8 cellular contexts compared by ENCODE assay signal in genomic region chr9:136947955-136948510, GRCh38. TPM values are rescaled to one million over a fixed set of nuclear protein-coding genes. Genes with fewer than 3 reads are reported as not detected.
DNase-seq lines count a peak whose midpoint lies in the region; ATAC-seq and TF ChIP-seq lines count a peak whose summit lies in the region.

No MANE protein-coding gene starts in this region.

- TF ChIP-seq CTCF in right lobe of liver (IDR thresholded peaks at IDR 0.05): peak; percentile 39 to 51 (median 46)

- intact Hi-C loops in right lobe of liver (cut with DNase I): loop anchor here in 1 of 2 donors (10.0 kb wide), 2 partner anchors 63 to 87 kb away; partner anchors contain the start of genes FUT7 and TRAF2

- ATAC-seq in right lobe of liver (peak in 1 of 4 donors; percentile 4), GM21526 (IDR thresholded peaks at IDR 0.05; ENCODE audit: low FRiP score, unreplicated experiment) (no peak)

- no peaks in the 10 kb centered on the region for H3K9me3 ChIP-seq in right lobe of liver

- DNase-seq in SHP77 (lab: John Stamatoyannopoulos, UW) (peak; percentile 35 to 41), SHP77 treated with DMSO at 0.1 percent for 48 hours (lab: John Stamatoyannopoulos, UW) (no peak), NCI-H226 (peak; percentile 13), cerebellum (ENCODE audit: low spot score) (peak; percentile 67), right lobe of liver (peak; percentile 68 to 76 (median 71)), NCI-H2227 treated with DMSO at 0.1 percent for 48 hours (lab: John Stamatoyannopoulos, UW) (no peak), activated gamma-delta T cell treated with Interleukin-2 at 50 U/mL for 16 hours (no peak)

- no peaks in the 10 kb centered on the region for H3K36me3 ChIP-seq in right lobe of liver

- peaks cover 0 to 26% (median 12%) of the 10 kb centered on the region in 4 donors for H3K4me1 ChIP-seq in right lobe of liver

- H3K27ac ChIP-seq in right lobe of liver: peak overlapping the region; percentile 86 to 98 (median 89)

- TF ChIP-seq POLR2A in right lobe of liver (IDR thresholded peaks at IDR 0.05): peak; percentile 16

- H3K4me3 ChIP-seq in right lobe of liver: peak overlapping the region; percentile 58 to 94 (median 75)

- no peaks in the 10 kb centered on the region for H3K27me3 ChIP-seq in right lobe of liver

- 14% methylated on average over 8 of the region's 15 CpGs for WGBS in right lobe of liver (ENCODE audit: insufficient coverage, low coverage, low lambda C conversion rate, missing lambda C conversion rate)

RNA-seq across cellular contexts. Expression of gene C8G, which starts 3.0 kb away (rescaled TPM):
- total RNA-seq in cerebellum (not detected), right lobe of liver (100 to 1,000 TPM; 248 to 755 (median 453) TPM)

RNA-seq across cellular contexts. Expression of gene FBXW5, which starts 3.5 kb away (rescaled TPM):
- total RNA-seq in cerebellum: 43.7 TPM
- total RNA-seq in right lobe of liver: 100 to 1,000 TPM in 3 of 6 experiments, 10 to 100 TPM in 3; 84.0 to 290 (median 97.4) TPM

RNA-seq across cellular contexts. Expression of gene LCN12, which starts 4.0 kb away (rescaled TPM):
- 0.36 TPM for total RNA-seq in cerebellum
- 10 to 100 TPM in 5 of 6 experiments, 1 to 10 TPM in 1; 2.7 to 36.4 (median 20.3) TPM for total RNA-seq in right lobe of liver

RNA-seq across cellular contexts. Expression of gene PTGDS, which starts 29.3 kb away (rescaled TPM):
- total RNA-seq in cerebellum (67.5 TPM), right lobe of liver (10 to 100 TPM in 2 of 6 experiments, 1 to 10 TPM in 4; 4.3 to 21.9 (median 6.0) TPM)

RNA-seq across cellular contexts. Expression of gene LCNL1, which starts 34.8 kb away (rescaled TPM):
- total RNA-seq in cerebellum (0.82 TPM), right lobe of liver (not detected)

Comparison
In these comparisons a context has a peak if more than half of its experiments do, and no peak if none do; other contexts are left out.
1. DNase-seq: peak in SHP77 (2 of 2), NCI-H226 (single experiment), cerebellum (single experiment) and right lobe of liver (3 of 3); none in SHP77 treated with DMSO at 0.1 percent for 48 hours (single experiment), NCI-H2227 treated with DMSO at 0.1 percent for 48 hours (single experiment) and activated gamma-delta T cell treated with Interleukin-2 at 50 U/mL for 16 hours (single experiment).
2. RNA of gene C8G, which starts 3.0 kb away (total RNA-seq): 248 to 755 TPM in right lobe of liver; not detected in cerebellum (single experiment); every median in the first group is over 100 times any median in the second.